Comparison of ENCODE assay signal across 19 cellular contexts in the genomic region with DNA sequence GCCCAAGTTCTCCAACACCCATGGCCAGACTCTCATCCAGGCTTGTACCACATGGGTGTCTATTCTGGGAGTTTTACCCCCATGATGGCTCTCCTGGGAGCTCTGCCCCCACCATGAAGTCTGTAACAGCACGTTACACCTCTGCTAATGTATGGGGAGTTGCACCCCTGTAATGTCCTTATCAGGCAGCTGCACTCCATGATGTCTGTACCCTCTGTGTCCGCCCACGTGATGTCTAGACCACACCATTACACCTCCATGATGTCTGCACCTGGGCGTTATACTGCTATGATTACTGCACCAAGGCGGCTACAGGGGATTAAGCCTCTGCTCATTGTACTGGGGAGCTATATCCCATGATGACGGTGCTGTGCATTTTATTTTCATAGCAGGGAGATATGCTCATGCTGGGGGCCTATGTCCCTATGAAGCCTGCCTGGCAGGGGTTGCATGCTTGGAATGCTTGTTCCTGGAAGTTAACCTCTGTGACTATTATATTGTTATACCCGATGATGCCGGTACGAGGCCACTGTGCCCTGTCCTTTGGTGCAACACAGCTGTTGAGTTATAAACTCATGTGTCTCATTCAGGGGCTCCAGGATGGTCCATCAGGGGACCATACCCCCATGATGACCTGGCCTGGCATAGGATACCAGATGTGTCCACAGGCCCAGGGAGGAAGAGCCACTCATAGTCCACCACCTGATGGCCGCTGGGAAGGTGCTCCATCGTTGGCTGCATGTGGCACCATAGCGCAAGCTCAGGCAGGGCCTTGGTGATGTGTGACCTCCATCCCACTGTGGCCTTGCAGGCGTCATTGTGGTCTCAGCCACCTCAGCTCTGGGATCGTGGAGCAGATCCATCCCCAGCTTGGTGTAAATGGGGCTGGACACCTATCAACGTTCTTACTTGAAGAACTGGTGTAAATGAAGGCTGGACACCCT. TPM values are rescaled to one million over a fixed set of nuclear protein-coding genes. Genes with fewer than 3 reads are reported as not detected.
DNase-seq lines count a peak whose midpoint lies in the region; ATAC-seq and TF ChIP-seq lines count a peak whose summit lies in the region.
"Had no signal": no experiment of that assay in that cellular context is flagged by ENCODE, and none has a peak within 500 bp of the region (broad histone marks: within the 10 kb centered on the region; RNA-seq: fewer than 3 reads in every experiment).

No MANE protein-coding gene starts in this region.

- no peaks in the 10 kb centered on the region for H3K36me3 Mint-ChIP-seq in activated T-cell treated with anti-CD3 and anti-CD28 coated beads, Interleukin-2, amount 50 U/mL, for 4 hours (ENCODE audit: insufficient read depth)
- H3K36me3 Mint-ChIP-seq: activated CD8-positive, alpha-beta memory T cell treated with anti-CD3 and anti-CD28 coated beads, Interleukin-2, amount 10 ng/mL, durations not matched to agents 7 days and 5 days; CD8-positive, alpha-beta T cell had no signal

- no peaks in the 10 kb centered on the region for H3K9me3 Mint-ChIP-seq in activated T-cell treated with anti-CD3 and anti-CD28 coated beads, Interleukin-2, amount 50 U/mL, for 4 hours
- H3K9me3 Mint-ChIP-seq: activated T-helper 2 cell treated with anti-CD3 and anti-CD28 coated beads, Interferon-gamma antibody, Interleukin-2, Interleukin-4, amounts not matched to agents 10 μg/mL and 5 μg/mL and 100 μg/mL, durations not matched to agents 14 hours and 24 hours and 36 hours; CD8-positive, alpha-beta T cell had no signal

- H3K36me3 ChIP-seq in Peyer's patch (peaks cover 0 to 12% (median 0%) of the 10 kb centered on the region in 3 donors), muscle layer of colon (ENCODE audit: insufficient read depth, low read length) (peaks cover 34% of the 10 kb centered on the region)
- H3K36me3 ChIP-seq: MG63 had no signal

- DNase-seq in Peyer's patch (no peak), dorsolateral prefrontal cortex (no peak), substantia nigra (lab: John Stamatoyannopoulos, UW) (no peak), ureter (ENCODE audit: low spot score) (no peak)
- no peak for DNase-seq in activated T-cell treated with anti-CD3 and anti-CD28 coated beads, Interleukin-2, amount 50 U/mL, for 4 hours
- DNase-seq: activated CD4-positive, alpha-beta T cell treated with anti-CD3 and anti-CD28 coated beads for 36 hours; activated CD8-positive, alpha-beta memory T cell treated with anti-CD3 and anti-CD28 coated beads, Interleukin-2, amount 10 ng/mL, durations not matched to agents 7 days and 5 days; CD8-positive, alpha-beta T cell; central memory CD4-positive, alpha-beta T cell; GOT3; kidney glomerular epithelial cell; stimulated activated CD4-positive, alpha-beta T cell treated with anti-CD3 and anti-CD28 coated beads, Interleukin-4, amount 100 ng/mL, for 24 hours had no signal

- peaks cover under 1% of the 10 kb centered on the region for H3K27me3 Mint-ChIP-seq in activated T-cell treated with anti-CD3 and anti-CD28 coated beads, Interleukin-2, amount 50 U/mL, for 4 hours (ENCODE audit: low read depth)
- H3K27me3 Mint-ChIP-seq: activated CD8-positive, alpha-beta memory T cell treated with anti-CD3 and anti-CD28 coated beads, Interleukin-2, amount 10 ng/mL, durations not matched to agents 7 days and 5 days had no signal

- intact Hi-C loops in dorsolateral prefrontal cortex (cut with DNase I): no loop called here

- no peak for ATAC-seq in GM21723 (IDR thresholded peaks at IDR 0.05; ENCODE audit: unreplicated experiment)
- ATAC-seq in GM18498 (IDR thresholded peaks at IDR 0.05; ENCODE audit: unreplicated experiment): no peak
- ATAC-seq in activated T-cell treated with anti-CD3 and anti-CD28 coated beads, Interleukin-2, amount 50 U/mL, for 4 hours: no peak
- ATAC-seq: activated CD4-positive, alpha-beta T cell treated with anti-CD3 and anti-CD28 coated beads for 36 hours; activated CD8-positive, alpha-beta memory T cell treated with anti-CD3 and anti-CD28 coated beads, Interleukin-2, amount 10 ng/mL, durations not matched to agents 7 days and 5 days; CD8-positive, alpha-beta T cell; Panc1 had no signal

- TF ChIP-seq POLR2A in Peyer's patch (IDR thresholded peaks at IDR 0.05): no peak

- H3K27me3 ChIP-seq in Peyer's patch: no peaks in the 10 kb centered on the region
- no peaks in the 10 kb centered on the region for H3K27me3 ChIP-seq in dorsolateral prefrontal cortex
- no peaks in the 10 kb centered on the region for H3K27me3 ChIP-seq in muscle layer of colon (ENCODE audit: control insufficient read depth in 1 of 2, insufficient read depth in 2 of 2, low read length in 2 of 2)
- H3K27me3 ChIP-seq: MG63, testis had no signal

- H3K4me3 Mint-ChIP-seq in activated T-cell treated with anti-CD3 and anti-CD28 coated beads, Interleukin-2, amount 50 U/mL, for 4 hours: no peak overlapping the region
- H3K4me3 Mint-ChIP-seq: activated CD4-positive, alpha-beta T cell treated with anti-CD3 and anti-CD28 coated beads for 36 hours; activated CD8-positive, alpha-beta memory T cell treated with anti-CD3 and anti-CD28 coated beads, Interleukin-2, amount 10 ng/mL, durations not matched to agents 7 days and 5 days; CD8-positive, alpha-beta T cell had no signal

- peaks cover 2% of the 10 kb centered on the region for H3K4me1 Mint-ChIP-seq in activated T-cell treated with anti-CD3 and anti-CD28 coated beads, Interleukin-2, amount 50 U/mL, for 4 hours (ENCODE audit: low read depth)
- H3K4me1 Mint-ChIP-seq: activated CD4-positive, alpha-beta T cell treated with anti-CD3 and anti-CD28 coated beads for 36 hours had no signal

- H3K9ac ChIP-seq in muscle layer of colon (ENCODE audit: low read length): no peak overlapping the region

- no peaks in the 10 kb centered on the region for H3K9me3 ChIP-seq in Peyer's patch
- no peaks in the 10 kb centered on the region for H3K9me3 ChIP-seq in muscle layer of colon (ENCODE audit: low read length)
- H3K9me3 ChIP-seq: MG63, testis had no signal

- H3K4me3 ChIP-seq in Peyer's patch (no peak overlapping the region), dorsolateral prefrontal cortex (peak overlapping the region in 3 of 59 donors; percentile 28 to 41 (median 29)), muscle layer of colon (ENCODE audit: low read depth in 1 of 2, low read length in 2 of 2) (no peak overlapping the region)
- H3K4me3 ChIP-seq: MG63, testis had no signal

- TF ChIP-seq CTCF in Peyer's patch (IDR thresholded peaks at IDR 0.05) (no peak), dorsolateral prefrontal cortex (IDR thresholded peaks at IDR 0.05 in 54 of 56, conservative IDR thresholded peaks at IDR 0.05 in 2 of 56; ENCODE audit: low read depth in 1 of 56, partially characterized antibody in 56 of 56) (no peak)

- H3K4me1 ChIP-seq in Peyer's patch (peaks cover 0 to 74% (median 10%) of the 10 kb centered on the region in 4 donors), muscle layer of colon (ENCODE audit: insufficient read depth, low read length) (peaks cover 65% of the 10 kb centered on the region)

- H3K27ac ChIP-seq in Peyer's patch (peak overlapping the region in 3 of 4 donors; percentile 71 to 94 (median 85)), dorsolateral prefrontal cortex (peak overlapping the region; percentile 84 to 98 (median 96)), muscle layer of colon (ENCODE audit: low read depth, low read length) (peak overlapping the region; percentile 74), substantia nigra (ENCODE audit: low read depth, low read length, poor library complexity, severe bottlenecking) (peak overlapping the region; percentile 97)
- H3K27ac ChIP-seq: testis had no signal

RNA-seq across cellular contexts. Expression of a gene that starts 12.1 kb away (rescaled TPM):
- 100 to 1,000 TPM; 149 to 613 (median 528) TPM for total RNA-seq in Peyer's patch
- total RNA-seq in dorsolateral prefrontal cortex: 100 to 1,000 TPM; 123 to 271 (median 184) TPM
- under 1 TPM; 0.86 to 0.95 (median 0.92) TPM for total RNA-seq in activated T-cell treated with anti-CD3 and anti-CD28 coated beads, Interleukin-2, amount 50 U/mL, for 4 hours
- total RNA-seq in ureter: 405 TPM

Comparison
In these comparisons a context has a peak if more than half of its experiments do, and no peak if none do; other contexts are left out.
1. RNA of a gene that starts 12.1 kb away (total RNA-seq): 149 to 613 TPM in Peyer's patch, 405 TPM in ureter (single experiment) and 123 to 271 TPM in dorsolateral prefrontal cortex; 0.86 to 0.95 TPM in activated T-cell treated with anti-CD3 and anti-CD28 coated beads, Interleukin-2, amount 50 U/mL, for 4 hours; every median in the first group is over 10 times any median in the second.
2. Peak in every context shown above with its lines, with median percentiles within 50 percentile points of each other: H3K27ac ChIP-seq.